1 cellular context compared by ENCODE assay signal in genomic region chr5:173988554-173989431, GRCh38.
A peak's percentile ranks its signal among the peaks of the same experiment; 100 is the strongest.
TF ChIP-seq lines count a peak whose summit lies in the region.

C5orf47 (plus strand) TSS chr5:173989170; CDS start chr5:173989264, 94 bp downstream.

TF ChIP-seq in H1, 55 proteins besides CTCF, POLR2A, EP300 and RAD21:
- TF ChIP-seq CHD7 (IDR thresholded peaks at IDR 0.05; ENCODE audit: insufficient replicate concordance, low read length), result no peak
- no peak for TF ChIP-seq GTF2F1 (IDR thresholded peaks at IDR 0.05; ENCODE audit: borderline replicate concordance, low read depth, low read length)
- 0 out of 2 replicates have a peak, but pooled peaks have one; percentile 31 for TF ChIP-seq JUND (IDR thresholded peaks at IDR 0.05; ENCODE audit: low read length)
